Comparison of ENCODE assay signal across 8 cellular contexts in the genomic region with DNA sequence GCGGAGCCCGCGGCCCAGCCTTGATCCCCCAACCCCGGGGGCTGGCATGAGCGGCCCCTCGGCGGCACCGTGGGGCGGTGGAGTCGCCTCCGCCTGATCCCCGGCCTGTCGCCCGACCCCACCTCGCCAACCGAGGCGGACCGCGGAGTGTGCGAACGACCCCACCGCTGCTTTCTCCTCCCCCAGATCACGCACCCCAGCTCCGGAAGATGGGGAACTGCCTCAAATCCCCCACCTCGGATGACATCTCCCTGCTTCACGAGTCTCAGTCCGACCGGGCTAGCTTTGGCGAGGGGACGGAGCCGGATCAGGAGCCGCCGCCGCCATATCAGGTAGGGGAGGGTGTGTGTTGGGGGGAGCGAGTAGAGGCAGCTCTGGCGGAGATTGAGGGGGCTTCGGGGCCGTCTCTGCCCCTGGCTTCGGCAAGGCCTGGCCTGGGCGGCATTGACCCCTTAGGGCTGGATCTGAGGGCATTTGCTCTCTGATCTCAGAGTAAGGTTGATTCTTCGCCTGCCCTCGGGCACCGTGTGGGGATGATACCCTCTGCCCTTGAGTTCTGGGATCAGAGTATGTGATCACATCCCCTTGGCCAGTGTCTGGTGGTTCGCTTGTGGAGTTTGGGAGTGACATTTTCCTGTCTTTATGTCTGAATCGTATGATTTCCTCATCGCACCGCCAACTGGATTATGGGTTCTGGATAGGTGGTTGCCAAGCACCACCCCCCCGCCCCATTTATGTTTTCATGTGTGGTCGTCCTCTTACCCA. TPM values are rescaled to one million over a fixed set of nuclear protein-coding genes. Genes with fewer than 3 reads are reported as not detected.
DNase-seq lines count a peak whose midpoint lies in the region; ATAC-seq, FAIRE-seq and TF ChIP-seq lines count a peak whose summit lies in the region.

No MANE protein-coding gene starts in this region.

- peak overlapping the region; percentile 79 to 96 (median 92) for H3K4me2 ChIP-seq in BLaER1 treated with 17β-estradiol and CSF1 and Interleukin-3, amounts not matched to agents 10 nM and 100 nM
- peak overlapping the region; percentile 97 for H3K4me2 ChIP-seq in K562 (ENCODE audit: insufficient read depth, low read length)
- H3K4me2 ChIP-seq in skeletal muscle satellite cell (ENCODE audit: low read length): peak overlapping the region; percentile 79

- H3K4me1 ChIP-seq in BLaER1 treated with 17β-estradiol and CSF1 and Interleukin-3, amounts not matched to agents 10 nM and 100 nM: peaks cover 56 to 68% (median 62%) of the 10 kb centered on the region in 10 experiments
- H3K4me1 ChIP-seq in HUES48 (ENCODE audit: control insufficient read depth, insufficient read depth, low read length): peaks cover 29% of the 10 kb centered on the region
- peaks cover 19 to 28% of the 10 kb centered on the region in 2 experiments for H3K4me1 ChIP-seq in K562 (replicated peaks in 1 of 2; ENCODE audit: control insufficient read depth in 2 of 2, insufficient read depth in 2 of 2, low read length in 2 of 2)
- peaks cover 18% of the 10 kb centered on the region for H3K4me1 ChIP-seq in iPS-18a (ENCODE audit: control insufficient read depth, low read depth, low read length)
- peaks cover 26% of the 10 kb centered on the region for H3K4me1 ChIP-seq in skeletal muscle satellite cell (ENCODE audit: control insufficient read depth, insufficient read depth, low read length)

- peak; percentile 10 for ATAC-seq in GM21367 (IDR thresholded peaks at IDR 0.05; ENCODE audit: unreplicated experiment)
- peak; percentile 21 to 44 (median 34) for ATAC-seq in T-cell (replicated peaks in 1 of 4)
- ATAC-seq in K562: peak; percentile 67
- no peak for ATAC-seq in GM18519 (IDR thresholded peaks at IDR 0.05; ENCODE audit: low FRiP score, unreplicated experiment)

- peak overlapping the region; percentile 89 to 98 (median 95) for H3K9ac ChIP-seq in BLaER1 treated with 17β-estradiol and CSF1 and Interleukin-3, amounts not matched to agents 10 nM and 100 nM
- peak overlapping the region; percentile 81 for H3K9ac ChIP-seq in HUES48 (ENCODE audit: low read depth, low read length)
- H3K9ac ChIP-seq in K562 (ENCODE audit: insufficient read depth in 1 of 2, low read depth in 2 of 2, low read length in 2 of 2): peak overlapping the region; percentile 94 to 96
- H3K9ac ChIP-seq in iPS-18a (ENCODE audit: low read length): peak overlapping the region; percentile 84
- peak overlapping the region; percentile 96 for H3K9ac ChIP-seq in skeletal muscle satellite cell (ENCODE audit: low read depth, low read length)

- DNase-seq in T-cell (peak in 32 of 34 experiments; percentile 7 to 51 (median 26)), K562 (ENCODE audit: extremely low read depth in 1 of 4, low spot score in 3 of 4) (peak; percentile 47 to 56 (median 52))

- peaks cover 6% of the 10 kb centered on the region for H3K36me3 Mint-ChIP-seq in T-cell

- H3K4me1 Mint-ChIP-seq in T-cell: peaks cover 22 to 46% (median 45%) of the 10 kb centered on the region in 3 donors

- in situ Hi-C loops in K562 (cut with MboI): no loop called here

- no peak for TF ChIP-seq RAD21 in K562 (CRISPR knock-in tag; conservative IDR thresholded peaks at IDR 0.05 in 1 of 2, IDR thresholded peaks at IDR 0.05 in 1 of 2)

- TF ChIP-seq POLR2A in K562 (conservative IDR thresholded peaks at IDR 0.05): no peak

- H3K79me2 ChIP-seq in K562 (ENCODE audit: control insufficient read depth, insufficient read depth, low read length): peaks cover 56% of the 10 kb centered on the region

- CTCF ChIA-PET in T-cell (lab: Charles Lee): interaction anchor here in 1 of 2 donors (0.7 kb wide), 2 partner anchors 608 to 1314 kb away, joined by 5 to 6 read pairs; no protein-coding TSS in a partner anchor
- CTCF ChIA-PET in K562 (lab: Yijun Ruan, JAX; ENCODE audit: low intra/inter-chr PET ratio): no interaction called here

- TF ChIP-seq CTCF in K562 (IDR thresholded peaks at IDR 0.05 in 2 of 3, conservative IDR thresholded peaks at IDR 0.05 in 1 of 3; ENCODE audit: insufficient read depth in 2 of 3, low read depth in 1 of 3, low read length in 3 of 3): no peak

- peaks cover 0 to 15% (median 0%) of the 10 kb centered on the region in 11 experiments; a peak in 3 of 22 replicates for H3K36me3 ChIP-seq in BLaER1 treated with 17β-estradiol and CSF1 and Interleukin-3, amounts not matched to agents 10 nM and 100 nM
- H3K36me3 ChIP-seq in HUES48 (ENCODE audit: control insufficient read depth, insufficient read depth, low read length) (no peaks in the 10 kb centered on the region), K562 (ENCODE audit: control insufficient read depth, insufficient read depth, low read length) (peaks cover 4% of the 10 kb centered on the region; the same call in 2 of the 3 replicates), iPS-18a (ENCODE audit: control insufficient read depth, low read depth, low read length) (no peaks in the 10 kb centered on the region), skeletal muscle satellite cell (ENCODE audit: insufficient read depth, low read length) (peaks cover 4% of the 10 kb centered on the region)

- FAIRE-seq in K562 (lab: Jason Lieb, UNC): peak; percentile 26

- no TSS peak for BruUV-seq in K562 (replicated peaks; lab: Mats Ljungman, UMichigan)

- H3K9me3 ChIP-seq in BLaER1 treated with 17β-estradiol and CSF1 and Interleukin-3, amounts not matched to agents 10 nM and 100 nM (replicated peaks in 1 of 11): no peaks in the 10 kb centered on the region
- H3K9me3 ChIP-seq in HUES48 (ENCODE audit: control insufficient read depth, insufficient read depth, low read length) (no peaks in the 10 kb centered on the region), K562 (replicated peaks; ENCODE audit: control insufficient read depth, insufficient read depth, low read depth, low read length) (no peaks in the 10 kb centered on the region), iPS-18a (ENCODE audit: control insufficient read depth, low read depth, low read length) (no peaks in the 10 kb centered on the region), skeletal muscle satellite cell (replicated peaks; ENCODE audit: low read length) (no peaks in the 10 kb centered on the region)

- WGBS in K562 (ENCODE audit: insufficient coverage, low coverage, missing lambda C conversion rate): under 1% methylated on average over 45 of the region's 49 CpGs

- intact Hi-C loops in K562 (cut with micrococcal nuclease): loop anchor here (2.0 to 5.0 kb wide), 3 partner anchors 48 to 281 kb away; partner anchors contain the start of gene EPS15

- no peaks in the 10 kb centered on the region for H3K27me3 ChIP-seq in BLaER1 treated with 17β-estradiol and CSF1 and Interleukin-3, amounts not matched to agents 10 nM and 100 nM
- H3K27me3 ChIP-seq in HUES48 (ENCODE audit: control insufficient read depth, insufficient read depth, low read length) (peaks cover 8% of the 10 kb centered on the region; the same call in 1 of the 2 replicates), K562 (ENCODE audit: control insufficient read depth in 2 of 2, insufficient read depth in 2 of 2, low read length in 2 of 2) (no peaks in the 10 kb centered on the region), iPS-18a (ENCODE audit: control insufficient read depth, insufficient read depth, low read length) (peaks cover 15% of the 10 kb centered on the region), skeletal muscle satellite cell (ENCODE audit: control insufficient read depth, insufficient read depth, low read length) (no peaks in the 10 kb centered on the region)

- POLR2A ChIA-PET in T-cell (lab: Charles Lee): interaction anchor here (0.5 to 1.2 kb wide), 4 partner anchors 17 to 1309 kb away, joined by 3 to 8 read pairs (median 4); no protein-coding TSS in a partner anchor
- POLR2A ChIA-PET in K562 (lab: Yijun Ruan, JAX): interaction anchor here (0.6 to 2.5 kb wide), 12 partner anchors 8 to 495 kb away, joined by 3 to 21 read pairs (median 4); no protein-coding TSS in a partner anchor

- peak overlapping the region; percentile 85 to 97 (median 90) for H3K27ac ChIP-seq in BLaER1 treated with 17β-estradiol and CSF1 and Interleukin-3, amounts not matched to agents 10 nM and 100 nM
- H3K27ac ChIP-seq in HUES48 (ENCODE audit: low read depth, low read length) (peak overlapping the region; percentile 81), K562 (ENCODE audit: extremely low read depth, low read depth, low read length) (peak overlapping the region; percentile 89), iPS-18a (ENCODE audit: low read length) (peak overlapping the region; percentile 19)

- H3K27ac Mint-ChIP-seq in T-cell: no peak overlapping the region

- TF ChIP-seq EP300 in K562 (IDR thresholded peaks at IDR 0.05; ENCODE audit: low read length): no peak

- H4K20me1 ChIP-seq in BLaER1 treated with 17β-estradiol and CSF1 and Interleukin-3, amounts not matched to agents 10 nM and 100 nM: peaks cover 36 to 53% (median 50%) of the 10 kb centered on the region in 11 experiments
- H4K20me1 ChIP-seq in K562 (replicated peaks; ENCODE audit: control insufficient read depth, insufficient read depth, low read length): peaks cover 28% of the 10 kb centered on the region

- H3K27me3 Mint-ChIP-seq in T-cell: no peaks in the 10 kb centered on the region

- H3K4me3 ChIP-seq in BLaER1 treated with 17β-estradiol and CSF1 and Interleukin-3, amounts not matched to agents 10 nM and 100 nM: peak overlapping the region; percentile 82 to 99 (median 95)
- H3K4me3 ChIP-seq in HUES48 (ENCODE audit: low read depth, low read length): peak overlapping the region; percentile 99
- peak overlapping the region; percentile 94 for H3K4me3 ChIP-seq in K562
- H3K4me3 ChIP-seq in iPS-18a (ENCODE audit: low read length): peak overlapping the region; percentile 98
- H3K4me3 ChIP-seq in skeletal muscle satellite cell (ENCODE audit: low read length): peak overlapping the region; percentile 95

- H2AFZ ChIP-seq in K562 (ENCODE audit: low read depth, low read length): peak overlapping the region; percentile 93

- no peak overlapping the region for H3K4me3 Mint-ChIP-seq in T-cell

- no peaks in the 10 kb centered on the region for H3K9me1 ChIP-seq in K562 (ENCODE audit: control insufficient read depth, insufficient read depth, low read length)

- H3K9me3 Mint-ChIP-seq in T-cell: no peaks in the 10 kb centered on the region

RNA-seq across cellular contexts. Expression of gene RNF11, which starts 0.7 kb away (rescaled TPM):
- 10 to 100 TPM; 33.3 to 66.0 (median 39.8) TPM for total RNA-seq in T-cell
- 16.1 and 30.6 TPM in 2 replicates for total RNA-seq in K562 (2011; cell fraction: chromatin; rRNA removed; ENCODE audit: low replicate concordance)
- 7.5 and 10.5 TPM in 2 replicates for total RNA-seq in K562 (2011; cell fraction: nucleolus; rRNA removed)
- 14.1 and 21.9 TPM in 2 replicates for total RNA-seq in K562 (2011; cell fraction: nucleoplasm; rRNA removed)
- total RNA-seq in K562 (2014; rRNA removed): 24.7 and 37.3 TPM in 2 replicates
- 29.5 and 30.1 TPM in 2 replicates for total RNA-seq in K562 (2014; rRNA removed; fragmentation: Illumina TruSeq; extraction: Trizol)
- total RNA-seq in K562 (2015; rRNA removed; fragmentation: Illumina TruSeq; extraction: Trizol): 20.3 and 20.6 TPM in 2 replicates
- 19.9 and 23.1 TPM in 2 replicates for total RNA-seq in K562 (2021)
- 23.1 and 34.3 TPM in 2 replicates for polyA plus RNA-seq in K562 (2011; rRNA removed)
- 22.7 and 34.7 TPM in 2 replicates for polyA plus RNA-seq in K562 (2011; cell fraction: cytosol; rRNA removed)
- 19.5 and 25.7 TPM in 2 replicates for polyA plus RNA-seq in K562 (2011; cell fraction: nucleus; rRNA removed)
- polyA plus RNA-seq in K562 (2012): 18.4 and 29.0 TPM in 2 replicates
- 25.8 and 27.2 TPM in 2 replicates for polyA plus RNA-seq in K562 (2014; fragmentation: Illumina TruSeq; extraction: Trizol)
- 1 to 10 TPM; 5.7 to 6.1 TPM for polyA plus RNA-seq in K562 (2014; fragmentation: Nextera tagmentation; extraction: Ambion mirVana)
- polyA plus RNA-seq in K562 (2014; rRNA removed): 22.1 and 22.2 TPM in 2 replicates
- 61.8 and 65.2 TPM in 2 replicates for polyA minus RNA-seq in K562 (2011; rRNA and poly(A)+ RNA removed)
- 19.0 and 20.3 TPM in 2 replicates for polyA minus RNA-seq in K562 (2011; cell fraction: cytosol; rRNA and poly(A)+ RNA removed)
- 3.5 and 11.7 TPM in 2 replicates for polyA minus RNA-seq in K562 (2011; cell fraction: nucleus; rRNA and poly(A)+ RNA removed)
- 58.3 and 85.0 TPM in 2 replicates for total RNA-seq in skeletal muscle satellite cell (2012; rRNA removed)

Comparison
In these comparisons a context has a peak if more than half of its experiments do, and no peak if none do; other contexts are left out.
1. H3K27ac ChIP-seq: peak in every context shown above with its lines; median percentile 90 in BLaER1 treated with 17β-estradiol and CSF1 and Interleukin-3, amounts not matched to agents 10 nM and 100 nM; 89 in K562; 81 in HUES48; 19 in iPS-18a.